Comparison of ENCODE assay signal across 8 cellular contexts in genomic region chr17:27332052-27332403, GRCh38. TPM values are rescaled to one million over a fixed set of nuclear protein-coding genes. Genes with fewer than 3 reads are reported as not detected.
DNase-seq lines count a peak whose midpoint lies in the region; ATAC-seq, FAIRE-seq and TF ChIP-seq lines count a peak whose summit lies in the region.

No MANE protein-coding gene starts in this region.

- FAIRE-seq in kidney (lab: Jason Lieb, UNC): no peak

- H3K9me3 Mint-ChIP-seq in activated CD8-positive, alpha-beta T cell treated with anti-CD3 and anti-CD28 coated beads for 36 hours: no peaks in the 10 kb centered on the region
- H3K9me3 Mint-ChIP-seq in stimulated activated naive B cell treated with anti-CD40 and anti-IgM and Interleukin-4, amounts not matched to agents 10 μg/mL and 1 μg/mL and 100 μg/mL, for 72 hours: no peaks in the 10 kb centered on the region

- CTCF ChIA-PET in activated CD8-positive, alpha-beta T cell treated with anti-CD3 and anti-CD28 coated beads for 36 hours (lab: Charles Lee): interaction anchor here (6.8 kb wide), 1 partner anchor 96 kb away, joined by 149 read pairs; no protein-coding TSS in a partner anchor

- peak overlapping the region; percentile 55 for H3K27ac Mint-ChIP-seq in activated CD8-positive, alpha-beta T cell treated with anti-CD3 and anti-CD28 coated beads for 36 hours
- peak overlapping the region; percentile 98 for H3K27ac Mint-ChIP-seq in stimulated activated naive B cell treated with anti-CD40 and anti-IgM and Interleukin-4, amounts not matched to agents 10 μg/mL and 1 μg/mL and 100 μg/mL, for 72 hours

- peak overlapping the region; percentile 81 for H3K4me3 Mint-ChIP-seq in activated CD8-positive, alpha-beta T cell treated with anti-CD3 and anti-CD28 coated beads for 36 hours
- peak overlapping the region; percentile 87 to 91 for H3K4me3 Mint-ChIP-seq in stimulated activated naive B cell treated with anti-CD40 and anti-IgM and Interleukin-4, amounts not matched to agents 10 μg/mL and 1 μg/mL and 100 μg/mL, for 72 hours

- peaks cover 25% of the 10 kb centered on the region for H3K4me1 Mint-ChIP-seq in activated CD8-positive, alpha-beta T cell treated with anti-CD3 and anti-CD28 coated beads for 36 hours (ENCODE audit: low read depth)
- H3K4me1 Mint-ChIP-seq in stimulated activated naive B cell treated with anti-CD40 and anti-IgM and Interleukin-4, amounts not matched to agents 10 μg/mL and 1 μg/mL and 100 μg/mL, for 72 hours: peaks cover 30 to 39% of the 10 kb centered on the region in 2 donors

- no peaks in the 10 kb centered on the region for H3K9me3 ChIP-seq in kidney (ENCODE audit: control insufficient read depth in 1 of 2, low read length in 2 of 2)

- ATAC-seq in activated CD8-positive, alpha-beta T cell treated with anti-CD3 and anti-CD28 coated beads for 36 hours: no peak
- ATAC-seq in stimulated activated naive B cell treated with anti-CD40 and anti-IgM and Interleukin-4, amounts not matched to agents 10 μg/mL and 1 μg/mL and 100 μg/mL, for 72 hours (replicated peaks): no peak
- ATAC-seq in GM18870 (IDR thresholded peaks at IDR 0.05; ENCODE audit: unreplicated experiment): no peak

- no peak for TF ChIP-seq CTCF in activated CD8-positive, alpha-beta T cell treated with anti-CD3 and anti-CD28 coated beads for 36 hours (IDR thresholded peaks at IDR 0.05)
- no peak for TF ChIP-seq CTCF in kidney (IDR thresholded peaks at IDR 0.05; ENCODE audit: borderline replicate concordance, extremely low read depth, insufficient read depth)

- H3K4me1 ChIP-seq in kidney (ENCODE audit: control insufficient read depth in 1 of 2, insufficient read depth in 1 of 2, low read depth in 1 of 2, low read length in 2 of 2): peaks cover 0 to 5% of the 10 kb centered on the region in 2 donors

- H3K36me3 Mint-ChIP-seq in activated CD8-positive, alpha-beta T cell treated with anti-CD3 and anti-CD28 coated beads for 36 hours (ENCODE audit: low read depth): no peaks in the 10 kb centered on the region
- peaks cover 0 to 1% of the 10 kb centered on the region in 2 donors for H3K36me3 Mint-ChIP-seq in stimulated activated naive B cell treated with anti-CD40 and anti-IgM and Interleukin-4, amounts not matched to agents 10 μg/mL and 1 μg/mL and 100 μg/mL, for 72 hours

- POLR2A ChIA-PET in activated CD8-positive, alpha-beta T cell treated with anti-CD3 and anti-CD28 coated beads for 36 hours (lab: Charles Lee): interaction anchor here (1.1 to 2.6 kb wide), 3 partner anchors 9 to 38 kb away, joined by 3 to 27 read pairs (median 5); partner anchors contain the start of gene WSB1

- H3K27ac ChIP-seq in kidney (ENCODE audit: low read depth in 2 of 2, low read length in 2 of 2): peak overlapping the region; percentile 90 to 95

- H3K36me3 ChIP-seq in kidney (ENCODE audit: control insufficient read depth in 1 of 2, insufficient read depth in 2 of 2, low read length in 2 of 2): no peaks in the 10 kb centered on the region

- DNase-seq in DMS 273 (lab: John Stamatoyannopoulos, UW; ENCODE audit: unreplicated experiment) (peak; percentile 45), DMS 273 treated with DMSO at 0.1 percent for 48 hours (lab: John Stamatoyannopoulos, UW) (no peak), kidney (no peak), NCI-H2029 (lab: John Stamatoyannopoulos, UW) (no peak), SW 1271 (lab: John Stamatoyannopoulos, UW) (no peak)
- no peak for DNase-seq in activated CD8-positive, alpha-beta T cell treated with anti-CD3 and anti-CD28 coated beads for 36 hours
- DNase-seq in stimulated activated naive B cell treated with anti-CD40 and anti-IgM and Interleukin-4, amounts not matched to agents 10 μg/mL and 1 μg/mL and 100 μg/mL, for 72 hours: no peak

- peak overlapping the region in 1 of 2 donors; percentile 61 for H3K9ac ChIP-seq in kidney (ENCODE audit: low read length in 2 of 2)

- no peaks in the 10 kb centered on the region for H3K27me3 Mint-ChIP-seq in activated CD8-positive, alpha-beta T cell treated with anti-CD3 and anti-CD28 coated beads for 36 hours
- no peaks in the 10 kb centered on the region for H3K27me3 Mint-ChIP-seq in stimulated activated naive B cell treated with anti-CD40 and anti-IgM and Interleukin-4, amounts not matched to agents 10 μg/mL and 1 μg/mL and 100 μg/mL, for 72 hours

- intact Hi-C loops in activated CD8-positive, alpha-beta T cell treated with anti-CD3 and anti-CD28 coated beads for 36 hours (cut with micrococcal nuclease): loop anchor here (2.0 to 5.0 kb wide), 2 partner anchors 35 to 87 kb away; no protein-coding TSS in a partner anchor
- intact Hi-C loops in kidney (cut with DNase I): no loop called here

- no peak overlapping the region for H3K4me3 ChIP-seq in kidney (ENCODE audit: low read length in 2 of 2)

RNA-seq across cellular contexts. Expression of gene WSB1, which starts 38.1 kb away (rescaled TPM):
- total RNA-seq in activated CD8-positive, alpha-beta T cell treated with anti-CD3 and anti-CD28 coated beads for 36 hours: 100 to 1,000 TPM; 224 to 231 TPM
- 195 TPM for total RNA-seq in kidney
- 59.8 TPM for polyA plus RNA-seq in kidney (ENCODE audit: insufficient read depth, low read depth, low replicate concordance)
